In genomic region chr7:144826248-144826647, GRCh38 we compare ENCODE assay signal across 19 cellular contexts. TPM values are rescaled to one million over a fixed set of nuclear protein-coding genes. Genes with fewer than 3 reads are reported as not detected.
DNase-seq lines count a peak whose midpoint lies in the region; ATAC-seq lines count a peak whose summit lies in the region.
"Had no signal": no experiment of that assay in that cellular context is flagged by ENCODE, and none has a peak within 500 bp of the region (broad histone marks: within the 10 kb centered on the region; RNA-seq: fewer than 3 reads in every experiment).

No MANE protein-coding gene starts in this region.

- peaks cover 2 to 4% of the 10 kb centered on the region in 2 donors for H3K36me3 Mint-ChIP-seq in activated T-cell treated with anti-CD3 and anti-CD28 coated beads, Interleukin-2, amount 50 U/mL, for 72 hours (ENCODE audit: insufficient read depth in 2 of 2)

- H3K4me1 Mint-ChIP-seq in activated T-cell treated with anti-CD3 and anti-CD28 coated beads, Interleukin-2, amount 50 U/mL, for 72 hours (ENCODE audit: low read depth), result peaks cover 90% of the 10 kb centered on the region

- H3K4me1 ChIP-seq in adipocyte (ENCODE audit: control insufficient read depth, insufficient read depth, low read length), result peaks cover 23% of the 10 kb centered on the region
- peaks cover 41% of the 10 kb centered on the region for H3K4me1 ChIP-seq in skeletal muscle satellite cell (ENCODE audit: control insufficient read depth, insufficient read depth, low read length)

- peak overlapping the region; percentile 13 to 25 for H3K4me3 Mint-ChIP-seq in activated T-cell treated with anti-CD3 and anti-CD28 coated beads, Interleukin-2, amount 50 U/mL, for 72 hours
- H3K4me3 Mint-ChIP-seq: activated T-cell treated with anti-CD3 and anti-CD28 coated beads, Interleukin-2, amount 50 U/mL, for 4 hours; T-helper 1 cell treated with Interleukin-12 subunit alpha and Interleukin-12 subunit beta and Interleukin-4 antibody, amounts not matched to agents 30 μg/mL and 1 μg/mL, for 36 hours had no signal

- H3K9me3 ChIP-seq in adipocyte (ENCODE audit: control insufficient read depth, low read length), result no peaks in the 10 kb centered on the region
- no peaks in the 10 kb centered on the region for H3K9me3 ChIP-seq in skeletal muscle satellite cell (replicated peaks; ENCODE audit: low read length)
- H3K9me3 ChIP-seq: suprapubic skin had no signal

- peak overlapping the region; percentile 86 for H3K27ac Mint-ChIP-seq in activated T-cell treated with anti-CD3 and anti-CD28 coated beads, Interleukin-2, amount 50 U/mL, for 72 hours
- H3K27ac Mint-ChIP-seq: T-helper 1 cell treated with Interleukin-12 subunit alpha and Interleukin-12 subunit beta and Interleukin-4 antibody, amounts not matched to agents 30 μg/mL and 1 μg/mL, for 36 hours had no signal

- H3K36me3 ChIP-seq in adipocyte (ENCODE audit: control insufficient read depth, insufficient read depth, low read length, severe bottlenecking) (no peaks in the 10 kb centered on the region), skeletal muscle satellite cell (ENCODE audit: insufficient read depth, low read length) (no peaks in the 10 kb centered on the region)
- H3K36me3 ChIP-seq: suprapubic skin had no signal

- H3K4me2 ChIP-seq in skeletal muscle satellite cell (ENCODE audit: low read length), result peak overlapping the region; percentile 43

- H3K9ac ChIP-seq in adipocyte (ENCODE audit: low read length) (peak overlapping the region; percentile 49), skeletal muscle satellite cell (ENCODE audit: low read depth, low read length) (no peak overlapping the region)

- no peaks in the 10 kb centered on the region for H3K27me3 Mint-ChIP-seq in activated T-cell treated with anti-CD3 and anti-CD28 coated beads, Interleukin-2, amount 50 U/mL, for 72 hours (ENCODE audit: low read depth)

- H3K27me3 ChIP-seq in adipocyte (replicated peaks; ENCODE audit: control insufficient read depth, insufficient read depth, low read length) (no peaks in the 10 kb centered on the region), skeletal muscle satellite cell (ENCODE audit: control insufficient read depth, insufficient read depth, low read length) (no peaks in the 10 kb centered on the region)
- H3K27me3 ChIP-seq: suprapubic skin had no signal

- ATAC-seq in activated T-cell treated with anti-CD3 and anti-CD28 coated beads, Interleukin-2, amount 50 U/mL, for 72 hours (replicated peaks in 1 of 2), result no peak
- ATAC-seq in GM18502 (IDR thresholded peaks at IDR 0.05; ENCODE audit: poor library complexity, unreplicated experiment), result no peak
- ATAC-seq: activated T-cell treated with anti-CD3 and anti-CD28 coated beads, Interleukin-2, amount 50 U/mL, for 4 hours; left colon had no signal

- no peak for DNase-seq in activated T-cell treated with anti-CD3 and anti-CD28 coated beads, Interleukin-2, amount 50 U/mL, for 72 hours
- DNase-seq in activated T-cell treated with anti-CD3 and anti-CD28 coated beads for 4 hours (no peak), adipocyte (ENCODE audit: low read depth) (peak; percentile 11), fibroblast of peridontal ligament (ENCODE audit: extremely low read depth) (peak; percentile 55), OCI-M1 (lab: John Stamatoyannopoulos, UW) (no peak), NCI-H1105 treated with DMSO at 0.1 percent for 48 hours (lab: John Stamatoyannopoulos, UW) (no peak)
- DNase-seq: activated naive CD4-positive, alpha-beta T cell treated with anti-CD3 and anti-CD28 coated beads, Interleukin-2, amount 50 U/mL, for 16 hours; activated T-cell treated with anti-CD3 and anti-CD28 coated beads, Interleukin-2, amount 50 U/mL, for 4 hours; DMS79; erythroblast; left colon; NCI-H1417; SIG-M5; stimulated activated CD4-positive, alpha-beta T cell treated with anti-CD3 and anti-CD28 coated beads, Interleukin-12 subunit alpha, Interleukin-12 subunit beta, amount 100 ng/mL, for 4 hours; stimulated activated CD8-positive, alpha-beta memory T cell treated with anti-CD3 and anti-CD28 coated beads, Interleukin-4, amount 100 ng/mL, for 48 hours had no signal

- peak overlapping the region; percentile 37 for H3K4me3 ChIP-seq in adipocyte (ENCODE audit: low read length)
- no peak overlapping the region for H3K4me3 ChIP-seq in skeletal muscle satellite cell (ENCODE audit: low read length)
- H3K4me3 ChIP-seq: suprapubic skin had no signal

- H3K9me3 Mint-ChIP-seq in activated T-cell treated with anti-CD3 and anti-CD28 coated beads, Interleukin-2, amount 50 U/mL, for 72 hours, result no peaks in the 10 kb centered on the region
- H3K9me3 Mint-ChIP-seq: T-helper 1 cell treated with Interleukin-12 subunit alpha and Interleukin-12 subunit beta and Interleukin-4 antibody, amounts not matched to agents 30 μg/mL and 1 μg/mL, for 36 hours had no signal

RNA-seq across cellular contexts. Expression of gene TPK1, which starts 9.6 kb away (rescaled TPM):
- total RNA-seq in activated T-cell treated with anti-CD3 and anti-CD28 coated beads, Interleukin-2, amount 50 U/mL, for 72 hours, result 10 to 100 TPM; 26.2 to 31.3 TPM
- 2.6 and 2.8 TPM in 2 replicates for total RNA-seq in skeletal muscle satellite cell (2012; rRNA removed)

Comparison
In these comparisons a context has a peak if more than half of its experiments do, and no peak if none do; other contexts are left out.
1. DNase-seq: peak in adipocyte (single experiment) and fibroblast of peridontal ligament (single experiment); none in activated T-cell treated with anti-CD3 and anti-CD28 coated beads, Interleukin-2, amount 50 U/mL, for 72 hours (0 of 2), activated T-cell treated with anti-CD3 and anti-CD28 coated beads for 4 hours (single experiment), OCI-M1 (single experiment) and NCI-H1105 treated with DMSO at 0.1 percent for 48 hours (single experiment).